In genomic region chr13:44273216-44273615, GRCh38 we compare ENCODE assay signal across 12 cellular contexts.
DNase-seq lines count a peak whose midpoint lies in the region; ATAC-seq and TF ChIP-seq lines count a peak whose summit lies in the region.
"Had no signal": no experiment of that assay in that cellular context is flagged by ENCODE, and none has a peak within 500 bp of the region (broad histone marks: within the 10 kb centered on the region; RNA-seq: fewer than 3 reads in every experiment).

No MANE protein-coding gene starts in this region.

- no peaks in the 10 kb centered on the region for H3K9me3 ChIP-seq in naive thymus-derived CD4-positive, alpha-beta T cell (ENCODE audit: control insufficient read depth in 2 of 3, low read length in 3 of 3)
- H3K9me3 ChIP-seq in upper lobe of left lung: no peaks in the 10 kb centered on the region
- no peaks in the 10 kb centered on the region for H3K9me3 ChIP-seq in body of pancreas

- peaks cover 15 to 23% of the 10 kb centered on the region in 2 donors for H3K4me1 ChIP-seq in naive thymus-derived CD4-positive, alpha-beta T cell (ENCODE audit: control insufficient read depth in 2 of 2, insufficient read depth in 2 of 2, low read length in 2 of 2)
- H3K4me1 ChIP-seq in upper lobe of left lung: peaks cover 27 to 49% (median 33%) of the 10 kb centered on the region in 4 donors
- H3K4me1 ChIP-seq in body of pancreas: peaks cover 6% of the 10 kb centered on the region

- no peak overlapping the region for H3K27ac ChIP-seq in naive thymus-derived CD4-positive, alpha-beta T cell (ENCODE audit: low read depth, low read length)
- peak overlapping the region; percentile 1 to 86 (median 52) for H3K27ac ChIP-seq in upper lobe of left lung
- H3K27ac ChIP-seq in body of pancreas: no peak overlapping the region
- H3K27ac ChIP-seq: cardiac muscle cell, SK-N-MC had no signal

- H3K27me3 ChIP-seq in naive thymus-derived CD4-positive, alpha-beta T cell (ENCODE audit: control insufficient read depth in 2 of 2, insufficient read depth in 2 of 2, low read length in 2 of 2): no peaks in the 10 kb centered on the region
- H3K27me3 ChIP-seq in upper lobe of left lung: no peaks in the 10 kb centered on the region
- H3K27me3 ChIP-seq in body of pancreas: no peaks in the 10 kb centered on the region
- H3K27me3 ChIP-seq: cardiac muscle cell had no signal

- CTCF ChIA-PET in activated naive CD4-positive, alpha-beta T cell treated with anti-CD3 and anti-CD28 coated beads, Interleukin-2, amount 10 ng/mL, durations not matched to agents 7 days and 5 days (lab: Charles Lee): interaction anchor here (0.6 kb wide), 1 partner anchor 25 kb away, joined by 5 read pairs; no protein-coding TSS in a partner anchor
- CTCF ChIA-PET in naive thymus-derived CD4-positive, alpha-beta T cell (lab: Charles Lee): no interaction called here

- H3K27ac Mint-ChIP-seq in activated naive CD4-positive, alpha-beta T cell treated with anti-CD3 and anti-CD28 coated beads, Interleukin-2, amount 10 ng/mL, durations not matched to agents 7 days and 5 days: peak overlapping the region; percentile 53
- peak overlapping the region; percentile 55 for H3K27ac Mint-ChIP-seq in activated naive CD8-positive, alpha-beta T cell treated with anti-CD3 and anti-CD28 coated beads, Interleukin-2, amount 10 ng/mL, durations not matched to agents 7 days and 5 days
- peak overlapping the region; percentile 74 to 99 (median 96) for H3K27ac Mint-ChIP-seq in naive thymus-derived CD4-positive, alpha-beta T cell

- peaks cover 9% of the 10 kb centered on the region for H3K9me3 Mint-ChIP-seq in activated naive CD4-positive, alpha-beta T cell treated with anti-CD3 and anti-CD28 coated beads, Interleukin-2, amount 10 ng/mL, durations not matched to agents 7 days and 5 days
- H3K9me3 Mint-ChIP-seq in activated naive CD8-positive, alpha-beta T cell treated with anti-CD3 and anti-CD28 coated beads, Interleukin-2, amount 10 ng/mL, durations not matched to agents 7 days and 5 days: peaks cover 7% of the 10 kb centered on the region
- H3K9me3 Mint-ChIP-seq in naive thymus-derived CD4-positive, alpha-beta T cell: peaks cover 0 to 28% (median 7%) of the 10 kb centered on the region in 11 donors

- H3K36me3 Mint-ChIP-seq in activated naive CD4-positive, alpha-beta T cell treated with anti-CD3 and anti-CD28 coated beads, Interleukin-2, amount 10 ng/mL, durations not matched to agents 7 days and 5 days: peaks cover 15% of the 10 kb centered on the region
- peaks cover 22% of the 10 kb centered on the region for H3K36me3 Mint-ChIP-seq in activated naive CD8-positive, alpha-beta T cell treated with anti-CD3 and anti-CD28 coated beads, Interleukin-2, amount 10 ng/mL, durations not matched to agents 7 days and 5 days
- peaks cover 0 to 29% (median 0%) of the 10 kb centered on the region in 5 donors for H3K36me3 Mint-ChIP-seq in naive thymus-derived CD4-positive, alpha-beta T cell

- H3K27me3 Mint-ChIP-seq in activated naive CD4-positive, alpha-beta T cell treated with anti-CD3 and anti-CD28 coated beads, Interleukin-2, amount 10 ng/mL, durations not matched to agents 7 days and 5 days: peaks cover 9% of the 10 kb centered on the region
- peaks cover 3% of the 10 kb centered on the region for H3K27me3 Mint-ChIP-seq in activated naive CD8-positive, alpha-beta T cell treated with anti-CD3 and anti-CD28 coated beads, Interleukin-2, amount 10 ng/mL, durations not matched to agents 7 days and 5 days
- H3K27me3 Mint-ChIP-seq in naive thymus-derived CD4-positive, alpha-beta T cell: peaks cover 0 to 1% (median 0%) of the 10 kb centered on the region in 5 donors

- POLR2A ChIA-PET in activated naive CD8-positive, alpha-beta T cell treated with anti-CD3 and anti-CD28 coated beads, Interleukin-2, amount 10 ng/mL, durations not matched to agents 7 days and 5 days (lab: Charles Lee): no interaction called here
- POLR2A ChIA-PET in naive thymus-derived CD4-positive, alpha-beta T cell (lab: Charles Lee): interaction anchor here (0.7 to 1.4 kb wide), 3 partner anchors 9 to 649 kb away, joined by 3 to 6 read pairs (median 4); no protein-coding TSS in a partner anchor

- peaks cover 45% of the 10 kb centered on the region for H3K4me1 Mint-ChIP-seq in activated naive CD4-positive, alpha-beta T cell treated with anti-CD3 and anti-CD28 coated beads, Interleukin-2, amount 10 ng/mL, durations not matched to agents 7 days and 5 days
- H3K4me1 Mint-ChIP-seq in activated naive CD8-positive, alpha-beta T cell treated with anti-CD3 and anti-CD28 coated beads, Interleukin-2, amount 10 ng/mL, durations not matched to agents 7 days and 5 days: peaks cover 27% of the 10 kb centered on the region
- peaks cover 15 to 59% (median 41%) of the 10 kb centered on the region in 7 donors for H3K4me1 Mint-ChIP-seq in naive thymus-derived CD4-positive, alpha-beta T cell

- 85 to 98% methylated on average over 5 of the region's 5 CpGs for WGBS in upper lobe of left lung, 2 donors
- 87 to 88% methylated on average over 5 of the region's 5 CpGs for WGBS in body of pancreas, 2 donors

- intact Hi-C loops in naive thymus-derived CD4-positive, alpha-beta T cell (cut with micrococcal nuclease): loop anchor here (5.0 to 10.0 kb wide), 6 partner anchors 162 to 1281 kb away; partner anchors contain the start of genes TSC22D1 (in 2 of the 2), CCDC122 (in 1 of the 2), EPSTI1 (in 1 of the 2) and GPALPP1 (in 1 of the 2)
- intact Hi-C loops in body of pancreas (cut with DNase I): no loop called here

- no peak for DNase-seq in activated naive CD4-positive, alpha-beta T cell treated with anti-CD3 and anti-CD28 coated beads, Interleukin-2, amount 10 ng/mL, durations not matched to agents 7 days and 5 days
- DNase-seq in activated naive CD4-positive, alpha-beta T cell treated with Interleukin-2 at 50 U/mL for 16 hours: no peak
- DNase-seq in activated naive CD8-positive, alpha-beta T cell treated with anti-CD3 and anti-CD28 coated beads, Interleukin-2, amount 10 ng/mL, durations not matched to agents 7 days and 5 days: no peak
- DNase-seq in naive thymus-derived CD4-positive, alpha-beta T cell: no peak
- DNase-seq in upper lobe of left lung (no peak), body of pancreas (no peak)
- DNase-seq: activated gamma-delta T cell, NCI-H1694 treated with DMSO at 0.1 percent for 48 hours had no signal

- TF ChIP-seq POLR2A in upper lobe of left lung (IDR thresholded peaks at IDR 0.05): no peak
- TF ChIP-seq POLR2A in body of pancreas (IDR thresholded peaks at IDR 0.05): no peak

- no peak for TF ChIP-seq CTCF in upper lobe of left lung (IDR thresholded peaks at IDR 0.05)
- no peak for TF ChIP-seq CTCF in body of pancreas (IDR thresholded peaks at IDR 0.05)

- no peaks in the 10 kb centered on the region for H3K36me3 ChIP-seq in naive thymus-derived CD4-positive, alpha-beta T cell (ENCODE audit: control insufficient read depth in 2 of 3, insufficient read depth in 3 of 3, low read length in 3 of 3)
- no peaks in the 10 kb centered on the region for H3K36me3 ChIP-seq in upper lobe of left lung
- H3K36me3 ChIP-seq in body of pancreas (replicated peaks in 1 of 2; ENCODE audit: insufficient read depth in 1 of 2, low read depth in 2 of 2): no peaks in the 10 kb centered on the region
- H3K36me3 ChIP-seq: cardiac muscle cell had no signal

- no peak for TF ChIP-seq EP300 in upper lobe of left lung (IDR thresholded peaks at IDR 0.05)

- ATAC-seq in activated naive CD8-positive, alpha-beta T cell treated with anti-CD3 and anti-CD28 coated beads, Interleukin-2, amount 10 ng/mL, durations not matched to agents 7 days and 5 days (ENCODE audit: low read depth): no peak
- no peak for ATAC-seq in naive thymus-derived CD4-positive, alpha-beta T cell
- ATAC-seq in upper lobe of left lung (ENCODE audit: low FRiP score in 2 of 2) (no peak), GM18867 (IDR thresholded peaks at IDR 0.05; ENCODE audit: unreplicated experiment) (no peak), body of pancreas (no peak), HG03520 (IDR thresholded peaks at IDR 0.05; ENCODE audit: unreplicated experiment) (no peak)

- H3K4me3 Mint-ChIP-seq in activated naive CD4-positive, alpha-beta T cell treated with anti-CD3 and anti-CD28 coated beads, Interleukin-2, amount 10 ng/mL, durations not matched to agents 7 days and 5 days: no peak overlapping the region
- H3K4me3 Mint-ChIP-seq in activated naive CD8-positive, alpha-beta T cell treated with anti-CD3 and anti-CD28 coated beads, Interleukin-2, amount 10 ng/mL, durations not matched to agents 7 days and 5 days: no peak overlapping the region
- peak overlapping the region in 3 of 10 donors; percentile 32 to 77 (median 57) for H3K4me3 Mint-ChIP-seq in naive thymus-derived CD4-positive, alpha-beta T cell

- no peak overlapping the region for H3K4me3 ChIP-seq in naive thymus-derived CD4-positive, alpha-beta T cell (ENCODE audit: low read length)
- H3K4me3 ChIP-seq in upper lobe of left lung: no peak overlapping the region
- H3K4me3 ChIP-seq in body of pancreas: no peak overlapping the region
- H3K4me3 ChIP-seq: cardiac muscle cell, SK-N-MC had no signal

Comparison
In these comparisons a context has a peak if more than half of its experiments do, and no peak if none do; other contexts are left out.
1. H3K27ac ChIP-seq: peak in upper lobe of left lung (4 of 4); none in naive thymus-derived CD4-positive, alpha-beta T cell (single experiment) and body of pancreas (0 of 4).
2. Peak in every context shown above with its lines, with median percentiles within 50 percentile points of each other: H3K27ac Mint-ChIP-seq.